In genomic region chr10:100747826-100748231, GRCh38 we compare ENCODE assay signal across 17 cellular contexts. TPM values are rescaled to one million over a fixed set of nuclear protein-coding genes. Genes with fewer than 3 reads are reported as not detected.
DNase-seq lines count a peak whose midpoint lies in the region; ATAC-seq and TF ChIP-seq lines count a peak whose summit lies in the region.
"Had no signal": no experiment of that assay in that cellular context is flagged by ENCODE, and none has a peak within 500 bp of the region (broad histone marks: within the 10 kb centered on the region; RNA-seq: fewer than 3 reads in every experiment).

No MANE protein-coding gene starts in this region.

- CTCF ChIA-PET in CD8-positive, alpha-beta memory T cell (lab: Charles Lee): no interaction called here

- H3K36me3 Mint-ChIP-seq in CD8-positive, alpha-beta memory T cell: no peaks in the 10 kb centered on the region
- H3K36me3 Mint-ChIP-seq: activated CD4-positive, alpha-beta memory T cell treated with anti-CD3 and anti-CD28 coated beads for 36 hours had no signal

- H3K4me3 Mint-ChIP-seq in CD8-positive, alpha-beta memory T cell: peak overlapping the region in 4 of 7 donors; percentile 25 to 81 (median 34)
- H3K4me3 Mint-ChIP-seq: activated CD4-positive, alpha-beta memory T cell treated with anti-CD3 and anti-CD28 coated beads for 36 hours had no signal

- no peaks in the 10 kb centered on the region for H3K36me3 ChIP-seq in CD8-positive, alpha-beta memory T cell (ENCODE audit: insufficient read depth, low read length)
- H3K36me3 ChIP-seq in Loucy (ENCODE audit: insufficient read depth, low read length) (no peaks in the 10 kb centered on the region), hepatocyte (replicated peaks; ENCODE audit: insufficient read depth, low read depth) (no peaks in the 10 kb centered on the region), neuronal stem cell (replicated peaks in 1 of 2; ENCODE audit: control insufficient read depth in 2 of 2, insufficient read depth in 2 of 2, low read length in 2 of 2) (no peaks in the 10 kb centered on the region)

- H2AFZ ChIP-seq in Loucy (ENCODE audit: low read length) (no peak overlapping the region), hepatocyte (peak overlapping the region; percentile 81), neuronal stem cell (ENCODE audit: low read length) (peak overlapping the region; percentile 71)

- H3K4me3 ChIP-seq in CD8-positive, alpha-beta memory T cell (ENCODE audit: low read length): no peak overlapping the region
- H3K4me3 ChIP-seq in Loucy (ENCODE audit: low read length, poor library complexity, severe bottlenecking): no peak overlapping the region
- H3K4me3 ChIP-seq in hepatocyte: no peak overlapping the region
- H3K4me3 ChIP-seq in neuronal stem cell (ENCODE audit: low read length in 2 of 2): no peak overlapping the region

- no peak overlapping the region for H3K27ac Mint-ChIP-seq in CD8-positive, alpha-beta memory T cell
- H3K27ac Mint-ChIP-seq: activated CD4-positive, alpha-beta memory T cell treated with anti-CD3 and anti-CD28 coated beads for 36 hours; stimulated activated naive CD8-positive, alpha-beta T cell treated with anti-CD3 and anti-CD28 coated beads, Interleukin-15, Interleukin-2, amounts not matched to agents 100 ng/mL and 50 ng/mL, for 24 hours had no signal

- H3K9ac ChIP-seq in Loucy (ENCODE audit: low read depth, low read length, poor library complexity, severe bottlenecking) (no peak overlapping the region), neuronal stem cell (ENCODE audit: low read depth, low read length, poor library complexity) (no peak overlapping the region)

- no peak overlapping the region for H3K23ac ChIP-seq in neuronal stem cell (ENCODE audit: low read depth, low read length, poor library complexity)

- H3K14ac ChIP-seq in neuronal stem cell (ENCODE audit: low read length): no peak overlapping the region

- no peak overlapping the region for H3K4ac ChIP-seq in neuronal stem cell (ENCODE audit: low read length)

- POLR2A ChIA-PET in CD8-positive, alpha-beta memory T cell (lab: Charles Lee): no interaction called here

- H3K27me3 Mint-ChIP-seq in CD8-positive, alpha-beta memory T cell: peaks cover 61 to 85% of the 10 kb centered on the region in 2 donors

- no peak overlapping the region for H3K27ac ChIP-seq in CD8-positive, alpha-beta memory T cell (ENCODE audit: low read depth, low read length)
- H3K27ac ChIP-seq in hepatocyte: no peak overlapping the region
- H3K27ac ChIP-seq in neuronal stem cell (replicated peaks; ENCODE audit: low read length): no peak overlapping the region
- H3K27ac ChIP-seq: C4-2B had no signal

- no peaks in the 10 kb centered on the region for H3K9me3 ChIP-seq in CD8-positive, alpha-beta memory T cell (ENCODE audit: low read length)
- H3K9me3 ChIP-seq in Loucy (ENCODE audit: insufficient read depth, low read depth, low read length) (no peaks in the 10 kb centered on the region), hepatocyte (ENCODE audit: low read depth) (no peaks in the 10 kb centered on the region), neuronal stem cell (replicated peaks in 1 of 2; ENCODE audit: control insufficient read depth in 2 of 2, insufficient read depth in 1 of 2, low read depth in 1 of 2, low read length in 2 of 2) (peaks cover 0 to 6% of the 10 kb centered on the region in 2 donors)

- no peaks in the 10 kb centered on the region for H4K20me1 ChIP-seq in Loucy (ENCODE audit: insufficient read depth, low read length, poor library complexity, severe bottlenecking)
- no peaks in the 10 kb centered on the region for H4K20me1 ChIP-seq in hepatocyte (ENCODE audit: insufficient read depth, poor library complexity, severe bottlenecking)

- H3K4me2 ChIP-seq in Loucy (ENCODE audit: low read depth, low read length, poor library complexity, severe bottlenecking): peak overlapping the region; percentile 90
- peak overlapping the region; percentile 54 for H3K4me2 ChIP-seq in hepatocyte
- peak overlapping the region; percentile 36 for H3K4me2 ChIP-seq in neuronal stem cell (ENCODE audit: insufficient read depth, low read length, poor library complexity, severe bottlenecking)

- peaks cover 46% of the 10 kb centered on the region for H3K27me3 ChIP-seq in CD8-positive, alpha-beta memory T cell (ENCODE audit: insufficient read depth, low read length, poor library complexity, severe bottlenecking)
- H3K27me3 ChIP-seq in Loucy (ENCODE audit: insufficient read depth, low read length, poor library complexity, severe bottlenecking): no peaks in the 10 kb centered on the region
- peaks cover 100% of the 10 kb centered on the region for H3K27me3 ChIP-seq in hepatocyte
- H3K27me3 ChIP-seq in neuronal stem cell (ENCODE audit: control insufficient read depth in 3 of 3, insufficient read depth in 3 of 3, low read depth in 1 of 3, low read length in 3 of 3): peaks cover 63 to 99% (median 96%) of the 10 kb centered on the region in 3 experiments

- no peak overlapping the region for H2BK15ac ChIP-seq in neuronal stem cell (ENCODE audit: low read length)

- H3F3A ChIP-seq in Loucy (ENCODE audit: low read depth): no peaks in the 10 kb centered on the region

- no peak overlapping the region for H2AK5ac ChIP-seq in neuronal stem cell (ENCODE audit: low read depth, low read length)

- TF ChIP-seq CTCF in Loucy (conservative IDR thresholded peaks at IDR 0.05; ENCODE audit: low read length) (no peak), hepatocyte (IDR thresholded peaks at IDR 0.05; ENCODE audit: poor library complexity) (no peak)

- H3K4me1 Mint-ChIP-seq in CD8-positive, alpha-beta memory T cell: peaks cover 31 to 59% (median 38%) of the 10 kb centered on the region in 3 donors

- no peak overlapping the region for H4K91ac ChIP-seq in neuronal stem cell (ENCODE audit: low read depth, low read length, poor library complexity)

- DNase-seq in CD8-positive, alpha-beta memory T cell: no peak
- DNase-seq in hepatocyte (ENCODE audit: low spot score) (no peak), neuronal stem cell (ENCODE audit: low spot score) (no peak), SIG-M5 treated with dmso at 0.1 percent for 504 hours (lab: John Stamatoyannopoulos, UW; ENCODE audit: unreplicated experiment) (no peak), NCI-H1092 treated with DMSO at 0.1 percent for 48 hours (lab: John Stamatoyannopoulos, UW) (no peak)
- DNase-seq: activated CD4-positive, alpha-beta memory T cell treated with anti-CD3 and anti-CD28 coated beads for 36 hours; activated gamma-delta T cell treated with Interleukin-2 at 50 U/mL for 16 hours; KG1; NCI-H1436; NCI-H510A treated with DMSO at 0.1 percent for 48 hours; RPMI8226 had no signal

- WGBS in hepatocyte (ENCODE audit: low lambda C conversion rate, missing lambda C conversion rate): 1% methylated on average over 34 of the region's 37 CpGs
- no CpG with 5 or more reads among the region's 37 CpGs for WGBS in neuronal stem cell (ENCODE audit: extremely low coverage in 2 of 2, insufficient read length in 2 of 2, insufficient replicate concordance in 1 of 2), 2 donors

- H2BK12ac ChIP-seq in neuronal stem cell (ENCODE audit: low read length): no peak overlapping the region

- H3K18ac ChIP-seq in neuronal stem cell (ENCODE audit: low read length): peak overlapping the region; percentile 61

- H3K79me2 ChIP-seq in Loucy (ENCODE audit: insufficient read depth, low read length) (peaks cover 32% of the 10 kb centered on the region; the same call in 1 of the 2 replicates), hepatocyte (no peaks in the 10 kb centered on the region)

- no peak overlapping the region for H2BK5ac ChIP-seq in neuronal stem cell (ENCODE audit: low read length)

- H3K79me1 ChIP-seq in neuronal stem cell (ENCODE audit: low read depth, low read length): peaks cover 3% of the 10 kb centered on the region

- H4K8ac ChIP-seq in neuronal stem cell (ENCODE audit: low read depth, low read length): no peak overlapping the region

- no peaks in the 10 kb centered on the region for H3K9me2 ChIP-seq in Loucy (replicated peaks; ENCODE audit: low read depth, low read length)
- H3K9me2 ChIP-seq in hepatocyte (replicated peaks; ENCODE audit: insufficient read depth): no peaks in the 10 kb centered on the region

- ATAC-seq in GM18520 (IDR thresholded peaks at IDR 0.05; ENCODE audit: unreplicated experiment): no peak
- ATAC-seq: esophagus mucosa had no signal

- no peaks in the 10 kb centered on the region for H3K9me3 Mint-ChIP-seq in CD8-positive, alpha-beta memory T cell
- H3K9me3 Mint-ChIP-seq: activated CD4-positive, alpha-beta memory T cell treated with anti-CD3 and anti-CD28 coated beads for 36 hours; stimulated activated naive CD8-positive, alpha-beta T cell treated with anti-CD3 and anti-CD28 coated beads, Interleukin-15, Interleukin-2, amounts not matched to agents 100 ng/mL and 50 ng/mL, for 24 hours had no signal

- no peak overlapping the region for H2BK120ac ChIP-seq in neuronal stem cell (ENCODE audit: low read depth, low read length)

- peaks cover 20% of the 10 kb centered on the region for H3K4me1 ChIP-seq in CD8-positive, alpha-beta memory T cell (ENCODE audit: insufficient read depth, low read length)
- H3K4me1 ChIP-seq in Loucy (ENCODE audit: insufficient read depth, low read length, poor library complexity, severe bottlenecking): peaks cover 23% of the 10 kb centered on the region
- peaks cover 31% of the 10 kb centered on the region for H3K4me1 ChIP-seq in hepatocyte (ENCODE audit: insufficient read depth)
- H3K4me1 ChIP-seq in neuronal stem cell (ENCODE audit: control insufficient read depth in 2 of 2, insufficient read depth in 1 of 2, low read depth in 1 of 2, low read length in 2 of 2): peaks cover 8% of the 10 kb centered on the region in 2 donors

RNA-seq across cellular contexts. Expression of gene PAX2, which starts 2.4 kb away (rescaled TPM):
- under 1 TPM in 1 of 2 experiments, not detected in 1; 0.04 TPM for total RNA-seq in CD8-positive, alpha-beta memory T cell
- polyA plus RNA-seq in CD8-positive, alpha-beta memory T cell: not detected
- total RNA-seq in hepatocyte: not detected in 2 replicates
- not detected in 2 replicates for polyA plus RNA-seq in hepatocyte
- 0.17 TPM for polyA plus RNA-seq in neuronal stem cell (2013, experiment 1 of 2)
- polyA plus RNA-seq in neuronal stem cell (2013, experiment 2 of 2): 0.25 TPM
- total RNA-seq: activated CD4-positive, alpha-beta memory T cell treated with anti-CD3 and anti-CD28 coated beads for 36 hours; esophagus mucosa; mucosa of gallbladder had no signal

Comparison
In these comparisons a context has a peak if more than half of its experiments do, and no peak if none do; other contexts are left out.
1. H3K4me2 ChIP-seq: peak in every context shown above with its lines; median percentile 90 in Loucy; 54 in hepatocyte; 36 in neuronal stem cell.